14 cellular contexts compared by ENCODE assay signal in the genomic region with DNA sequence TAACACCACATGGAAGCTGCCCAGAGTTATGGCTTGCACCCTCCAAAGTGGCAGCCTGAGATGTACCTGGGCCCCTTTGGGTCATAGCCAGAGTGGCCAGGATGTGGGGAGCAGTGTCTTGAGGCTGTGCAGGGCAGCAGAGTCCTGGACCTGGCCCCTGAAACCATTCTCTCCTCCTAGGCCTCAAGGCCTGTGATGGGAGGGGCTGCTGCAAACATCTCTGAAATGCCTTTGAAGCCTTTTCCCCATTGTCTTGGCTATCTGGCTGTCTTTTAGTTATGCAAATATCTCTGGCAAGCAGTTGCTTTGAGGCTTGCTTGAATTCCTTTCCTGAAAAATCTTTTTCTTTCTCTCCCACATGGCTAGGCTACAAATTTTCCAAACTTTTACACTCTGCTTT.
DNase-seq lines count a peak whose midpoint lies in the region; ATAC-seq, FAIRE-seq and TF ChIP-seq lines count a peak whose summit lies in the region.
"Had no signal": no experiment of that assay in that cellular context is flagged by ENCODE, and none has a peak within 500 bp of the region (broad histone marks: within the 10 kb centered on the region; RNA-seq: fewer than 3 reads in every experiment).

No MANE protein-coding gene starts in this region.

- no peak overlapping the region for H3K4me3 Mint-ChIP-seq in WTC11
- H3K4me3 Mint-ChIP-seq: CD4-positive, alpha-beta memory T cell had no signal

- peaks cover 15% of the 10 kb centered on the region for H3K4me1 Mint-ChIP-seq in WTC11

- H2AK5ac ChIP-seq in mesendoderm (ENCODE audit: low read length), result no peak overlapping the region

- no peak overlapping the region for H2BK120ac ChIP-seq in mesendoderm (ENCODE audit: low read depth, low read length)

- no peak overlapping the region for H3K23ac ChIP-seq in mesendoderm (ENCODE audit: low read length)

- no peak overlapping the region for H2BK5ac ChIP-seq in mesendoderm (ENCODE audit: low read length)

- peaks cover 24% of the 10 kb centered on the region for H3K4me1 ChIP-seq in DND-41 (ENCODE audit: insufficient read depth, low read length)
- no peaks in the 10 kb centered on the region for H3K4me1 ChIP-seq in HEK293 (ENCODE audit: control insufficient read depth, insufficient read depth, low read length)
- no peaks in the 10 kb centered on the region for H3K4me1 ChIP-seq in mesendoderm (ENCODE audit: control insufficient read depth, low read depth, low read length)
- H3K4me1 ChIP-seq: BE2C had no signal

- ATAC-seq in DND-41 (ENCODE audit: insufficient read depth, low read depth) (no peak), WTC11 (no peak)
- ATAC-seq: K562 had no signal

- H3K79me2 ChIP-seq in DND-41 (ENCODE audit: insufficient read depth, low read length) (no peaks in the 10 kb centered on the region), mesendoderm (ENCODE audit: control insufficient read depth, insufficient read depth, low read length) (no peaks in the 10 kb centered on the region)

- H3K27ac ChIP-seq in DND-41 (ENCODE audit: low read length) (peak overlapping the region; percentile 72), HEK293 (ENCODE audit: extremely low read depth, low read depth, low read length) (no peak overlapping the region), mesendoderm (ENCODE audit: low read depth, low read length) (no peak overlapping the region)
- H3K27ac ChIP-seq: C4-2B had no signal

- H3K9ac ChIP-seq in DND-41 (ENCODE audit: low read depth, low read length) (no peak overlapping the region), mesendoderm (ENCODE audit: low read length) (no peak overlapping the region)

- CTCF ChIA-PET in HEK293 (lab: Yijun Ruan, JAX) (interaction anchor here (0.6 to 0.9 kb wide), 3 partner anchors 11 to 233 kb away, joined by 3 read pairs; no protein-coding TSS in a partner anchor), WTC11 (lab: Charles Lee) (no interaction called here)

- peaks cover 3% of the 10 kb centered on the region; the same call in 1 of the 2 replicates for H3K27me3 Mint-ChIP-seq in WTC11 (ENCODE audit: low read depth)
- H3K27me3 Mint-ChIP-seq: CD4-positive, alpha-beta memory T cell had no signal

- H3K27me3 ChIP-seq in DND-41 (ENCODE audit: insufficient read depth, low read length, poor library complexity), result no peaks in the 10 kb centered on the region
- H3K27me3 ChIP-seq in mesendoderm (ENCODE audit: insufficient read depth, low read length, poor library complexity), result no peaks in the 10 kb centered on the region
- H3K27me3 ChIP-seq: BE2C had no signal

- H3K4ac ChIP-seq in mesendoderm (ENCODE audit: low read depth, low read length), result no peak overlapping the region

- H3K4me3 ChIP-seq in DND-41 (ENCODE audit: low read depth in 1 of 2, low read length in 2 of 2) (0 out of 4 replicates have a peak overlapping the region, but pooled peaks of 1 of the 2 experiments have one; percentile 8), HEK293 (ENCODE audit: low read depth, low read length) (no peak overlapping the region), mesendoderm (ENCODE audit: low read length) (no peak overlapping the region)
- H3K4me3 ChIP-seq: K562 had no signal

- no peak overlapping the region for H3K27ac Mint-ChIP-seq in WTC11

- TF ChIP-seq CTCF in DND-41 (IDR thresholded peaks at IDR 0.05; ENCODE audit: borderline replicate concordance, extremely low read depth, low read length, poor library complexity, severe bottlenecking) (no peak), HEK293 (tag by site-specific recombination; IDR thresholded peaks at IDR 0.05) (no peak), WTC11 (IDR thresholded peaks at IDR 0.05) (no peak)

- H2BK15ac ChIP-seq in mesendoderm (replicated peaks; ENCODE audit: low read depth), result no peak overlapping the region

- H3K9me3 ChIP-seq in DND-41 (ENCODE audit: insufficient read depth, low read length, severe bottlenecking) (peaks cover 5% of the 10 kb centered on the region), HEK293 (ENCODE audit: control insufficient read depth, insufficient read depth, low read depth, low read length) (no peaks in the 10 kb centered on the region)
- H3K9me3 ChIP-seq: BE2C had no signal

- H4K5ac ChIP-seq in mesendoderm (ENCODE audit: low read length), result no peak overlapping the region

- H4K20me1 ChIP-seq in DND-41 (ENCODE audit: insufficient read depth, low read length), result no peaks in the 10 kb centered on the region

- H3K36me3 ChIP-seq in DND-41 (ENCODE audit: insufficient read depth, low read length), result no peaks in the 10 kb centered on the region
- no peaks in the 10 kb centered on the region for H3K36me3 ChIP-seq in HEK293 (ENCODE audit: control insufficient read depth in 2 of 2, insufficient read depth in 1 of 2, low read length in 2 of 2)
- H3K36me3 ChIP-seq in mesendoderm (ENCODE audit: control insufficient read depth, insufficient read depth, low read length), result no peaks in the 10 kb centered on the region
- H3K36me3 ChIP-seq: BE2C had no signal

- H3K79me1 ChIP-seq in mesendoderm (ENCODE audit: low read length), result no peaks in the 10 kb centered on the region

- H3K18ac ChIP-seq in mesendoderm (ENCODE audit: low read length), result no peak overlapping the region

- DNase-seq in DND-41 (no peak), WTC11 (ENCODE audit: low spot score) (peak; percentile 23), mesendoderm (peak; percentile 62), urothelium cell line (ENCODE audit: low spot score) (no peak), NCI-H446 treated with DMSO at 0.1 percent for 48 hours (lab: John Stamatoyannopoulos, UW) (no peak), erythroblast (lab: John Stamatoyannopoulos, UW) (no peak)
- DNase-seq: BE2C; CD4-positive, alpha-beta memory T cell; GOT3; HCEC 1CT had no signal

- no peak overlapping the region for H2AFZ ChIP-seq in DND-41 (ENCODE audit: low read depth, low read length)

- FAIRE-seq in urothelium cell line (lab: Jason Lieb, UNC), result no peak
- FAIRE-seq: A204.1, K562 had no signal

- peaks cover 46% of the 10 kb centered on the region for H3K9me3 Mint-ChIP-seq in WTC11
- H3K9me3 Mint-ChIP-seq: CD4-positive, alpha-beta memory T cell had no signal

- POLR2A ChIA-PET in HEK293 (lab: Yijun Ruan, JAX), result no interaction called here
- POLR2A ChIA-PET in WTC11 (lab: Charles Lee), result no interaction called here

- no peak overlapping the region for H4K8ac ChIP-seq in mesendoderm (ENCODE audit: low read depth, low read length)

- no peak overlapping the region for H3K4me2 ChIP-seq in DND-41 (ENCODE audit: insufficient read depth, low read length)
- H3K4me2 ChIP-seq in mesendoderm (ENCODE audit: low read length), result no peak overlapping the region

- H3K36me3 Mint-ChIP-seq in WTC11, result peaks cover 32% of the 10 kb centered on the region
- H3K36me3 Mint-ChIP-seq: CD4-positive, alpha-beta memory T cell had no signal

- no peak overlapping the region for H3K56ac ChIP-seq in mesendoderm (ENCODE audit: low read length)

- TF ChIP-seq POLR2A in erythroblast (IDR thresholded peaks at IDR 0.05; ENCODE audit: low read length), result no peak

TF ChIP-seq in HEK293, 187 proteins besides CTCF, POLR2A, EP300 and RAD21:
- TF ChIP-seq ZNF768 (tag by site-specific recombination; IDR thresholded peaks at IDR 0.05) (no peak), ZNF585B (tag by site-specific recombination; IDR thresholded peaks at IDR 0.05) (peak; percentile 90)
TF ChIP-seq in HEK293: peak in this region for 1.

TF ChIP-seq in WTC11, 78 proteins besides CTCF, POLR2A, EP300 and RAD21:
- TF ChIP-seq GRHL2 (CRISPR knock-in tag; IDR thresholded peaks at IDR 0.05; ENCODE audit: insufficient replicate concordance, severe bottlenecking) (no peak), PRRX2 (CRISPR knock-in tag; IDR thresholded peaks at IDR 0.05) (no peak)

Comparison
In these comparisons a context has a peak if more than half of its experiments do, and no peak if none do; other contexts are left out.
1. DNase-seq: peak in WTC11 (single experiment) and mesendoderm (single experiment); none in DND-41 (single experiment), urothelium cell line (single experiment), NCI-H446 treated with DMSO at 0.1 percent for 48 hours (single experiment) and erythroblast (0 of 2).